1 cellular context compared by ENCODE assay signal in genomic region chr12:51773145-51773869, GRCh38.
TF ChIP-seq lines count a peak whose summit lies in the region.

No MANE protein-coding gene starts in this region.

TF ChIP-seq in A549, 52 proteins besides CTCF, POLR2A, EP300 and RAD21 (continued from another document):
- TF ChIP-seq MAX (IDR thresholded peaks at IDR 0.05): no peak
- TF ChIP-seq TP53 (CRISPR knock-in tag; IDR thresholded peaks at IDR 0.05): no peak
